8 cellular contexts compared by ENCODE assay signal in genomic region chr3:158659454-158660237, GRCh38. TPM values are rescaled to one million over a fixed set of nuclear protein-coding genes. Genes with fewer than 3 reads are reported as not detected.
DNase-seq lines count a peak whose midpoint lies in the region; ATAC-seq and TF ChIP-seq lines count a peak whose summit lies in the region.

No MANE protein-coding gene starts in this region.

- no peaks in the 10 kb centered on the region for H3K9me3 ChIP-seq in gastrocnemius medialis

- H3K36me3 ChIP-seq in gastrocnemius medialis: peaks cover 0 to 90% of the 10 kb centered on the region in 2 donors

- in situ Hi-C loops in gastrocnemius medialis (cut with MboI; ENCODE audit: low sequenced_read_pairs in 4 of 4): loop anchor here in 3 of 4 donors (5.0 to 25.0 kb wide), 3 partner anchors 128 to 135 kb away; no protein-coding TSS in a partner anchor

- no peak for TF ChIP-seq POLR2A in gastrocnemius medialis (IDR thresholded peaks at IDR 0.05)

- ATAC-seq in GM21528 (IDR thresholded peaks at IDR 0.05; ENCODE audit: low FRiP score, unreplicated experiment) (peak; percentile 93), left ventricle myocardium superior (peak; percentile 61), gastrocnemius medialis (peak; percentile 36 to 64)

- H3K4me3 ChIP-seq in gastrocnemius medialis: no peak overlapping the region

- DNase-seq in GM03348 (ENCODE audit: low spot score) (peak; percentile 83), HT-29 (ENCODE audit: low spot score) (peak; percentile 69), SHP77 (lab: John Stamatoyannopoulos, UW) (peak; percentile 36 to 45), anterior cingulate cortex (lab: John Stamatoyannopoulos, UW) (peak in 41 of 58 donors; percentile 1 to 63 (median 20)), left ventricle myocardium superior (no peak), gastrocnemius medialis (peak in 1 of 2 donors; percentile 26), mesenteric fat pad (ENCODE audit: low spot score) (no peak)

- no peaks in the 10 kb centered on the region for H3K4me1 ChIP-seq in gastrocnemius medialis

- intact Hi-C loops in left ventricle myocardium superior (cut with micrococcal nuclease): no loop called here
- intact Hi-C loops in gastrocnemius medialis (cut with DNase I; ENCODE audit: low total_unique reads): loop anchor here (5.0 kb wide), 1 partner anchor 133 kb away; no protein-coding TSS in a partner anchor

- TF ChIP-seq CTCF in gastrocnemius medialis (IDR thresholded peaks at IDR 0.05 in 4 of 5, conservative IDR thresholded peaks at IDR 0.05 in 1 of 5): peak in 4 of 5 experiments; percentile 14 to 53 (median 44)

- H3K27ac ChIP-seq in gastrocnemius medialis: peak overlapping the region in 3 of 4 donors; percentile 22 to 57 (median 50)

- H3K27me3 ChIP-seq in gastrocnemius medialis: no peaks in the 10 kb centered on the region

RNA-seq across cellular contexts. Expression of gene LXN, which starts 12.8 kb away (rescaled TPM):
- total RNA-seq in HT-29 (2014; rRNA removed; shearing (Covaris generic)): 13.0 and 14.2 TPM in 2 replicates
- 3.3 TPM for total RNA-seq in left ventricle myocardium superior
- 1 to 10 TPM in 3 of 4 donors, under 1 TPM in 1; 0.42 to 5.5 (median 2.2) TPM for total RNA-seq in gastrocnemius medialis
- total RNA-seq in mesenteric fat pad: 30.3 TPM

RNA-seq across cellular contexts. Expression of gene GFM1, which starts 15.3 kb away (rescaled TPM):
- total RNA-seq in HT-29 (2014; rRNA removed; shearing (Covaris generic)): 28.2 and 30.9 TPM in 2 replicates
- total RNA-seq in left ventricle myocardium superior (65.1 TPM), gastrocnemius medialis (10 to 100 TPM; 52.6 to 84.4 (median 76.2) TPM), mesenteric fat pad (60.1 TPM)

Comparison
In these comparisons a context has a peak if more than half of its experiments do, and no peak if none do; other contexts are left out.
1. DNase-seq: peak in GM03348 (single experiment), HT-29 (single experiment), SHP77 (2 of 2) and anterior cingulate cortex (41 of 58); none in left ventricle myocardium superior (single experiment) and mesenteric fat pad (single experiment).
2. Peak in every context shown above with its lines, with median percentiles within 50 percentile points of each other: ATAC-seq.